Comparison of ENCODE assay signal across 23 cellular contexts in genomic region chr10:97050205-97050745, GRCh38.
"Had no signal": no experiment of that assay in that cellular context is flagged by ENCODE, and none has a peak within 500 bp of the region (broad histone marks: within the 10 kb centered on the region; RNA-seq: fewer than 3 reads in every experiment).

No MANE protein-coding gene starts in this region.

- H3K4me3 ChIP-seq: dorsolateral prefrontal cortex, left lung, mucosa of descending colon, prostate gland, right atrium auricular region, stomach, testis, upper lobe of left lung had no signal

- H3K4me3 Mint-ChIP-seq: activated CD4-positive, alpha-beta T cell treated with anti-CD3 and anti-CD28 coated beads, Interleukin-2, amount 10 ng/mL, durations not matched to agents 24 days and 14 days; activated CD8-positive, alpha-beta T cell treated with anti-CD3 and anti-CD28 coated beads for 36 hours; activated naive CD4-positive, alpha-beta T cell treated with anti-CD3 and anti-CD28 coated beads, Interleukin-2, amount 10 ng/mL, durations not matched to agents 7 days and 5 days; activated naive CD8-positive, alpha-beta T cell treated with anti-CD3 and anti-CD28 coated beads, Interleukin-2, amount 50 U/mL, for 24 hours; activated T-cell treated with anti-CD3 and anti-CD28 coated beads, Interleukin-2, amount 50 U/mL, for 24 hours; brain; naive thymus-derived CD4-positive, alpha-beta T cell had no signal

- H3K36me3 Mint-ChIP-seq: activated naive CD4-positive, alpha-beta T cell treated with anti-CD3 and anti-CD28 coated beads, Interleukin-2, amount 10 ng/mL, durations not matched to agents 7 days and 5 days; naive thymus-derived CD4-positive, alpha-beta T cell had no signal

- H3K4me1 Mint-ChIP-seq: activated naive CD4-positive, alpha-beta T cell treated with anti-CD3 and anti-CD28 coated beads, Interleukin-2, amount 10 ng/mL, durations not matched to agents 7 days and 5 days had no signal

- DNase-seq: activated CD4-positive, alpha-beta T cell treated with anti-CD3 and anti-CD28 coated beads, Interleukin-2, amount 10 ng/mL, durations not matched to agents 24 days and 14 days; activated CD8-positive, alpha-beta T cell treated with anti-CD3 and anti-CD28 coated beads for 36 hours; activated naive CD4-positive, alpha-beta T cell treated with anti-CD3 and anti-CD28 coated beads, Interleukin-2, amount 10 ng/mL, durations not matched to agents 7 days and 5 days; activated naive CD8-positive, alpha-beta T cell treated with anti-CD3 and anti-CD28 coated beads, Interleukin-2, amount 50 U/mL, for 24 hours; activated T-cell treated with anti-CD3 and anti-CD28 coated beads, Interleukin-2, amount 50 U/mL, for 24 hours; anterior cingulate cortex; central memory CD4-positive, alpha-beta T cell; foreskin keratinocyte; left lung; mammary epithelial cell; mucosa of descending colon; naive thymus-derived CD4-positive, alpha-beta T cell; stimulated activated CD4-positive, alpha-beta T cell treated with anti-CD3 and anti-CD28 coated beads, Interleukin-2, amount 100 ng/mL, for 48 hours; stomach; T1000; testis had no signal

- FAIRE-seq: colon, keratinocyte had no signal

- H3K27ac ChIP-seq: dorsolateral prefrontal cortex, foreskin keratinocyte, left lung, prostate gland, right atrium auricular region, stomach, testis, upper lobe of left lung had no signal

- H3K9me3 Mint-ChIP-seq: activated CD4-positive, alpha-beta T cell treated with anti-CD3 and anti-CD28 coated beads, Interleukin-2, amount 10 ng/mL, durations not matched to agents 24 days and 14 days; activated naive CD4-positive, alpha-beta T cell treated with anti-CD3 and anti-CD28 coated beads, Interleukin-2, amount 10 ng/mL, durations not matched to agents 7 days and 5 days; naive thymus-derived CD4-positive, alpha-beta T cell had no signal

- H3K4me1 ChIP-seq: foreskin keratinocyte, left lung, prostate gland, right atrium auricular region, stomach, testis, upper lobe of left lung had no signal

- ATAC-seq: activated naive CD8-positive, alpha-beta T cell treated with anti-CD3 and anti-CD28 coated beads, Interleukin-2, amount 50 U/mL, for 24 hours; foreskin keratinocyte; left lung; mucosa of descending colon; naive thymus-derived CD4-positive, alpha-beta T cell had no signal

- H3K36me3 ChIP-seq: left lung, prostate gland, right atrium auricular region, stomach, upper lobe of left lung had no signal

- H3K9me3 ChIP-seq: left lung, mucosa of descending colon, prostate gland, right atrium auricular region, stomach, testis, upper lobe of left lung had no signal

- H3K27ac Mint-ChIP-seq: activated CD4-positive, alpha-beta T cell treated with anti-CD3 and anti-CD28 coated beads, Interleukin-2, amount 10 ng/mL, durations not matched to agents 24 days and 14 days; activated CD8-positive, alpha-beta T cell treated with anti-CD3 and anti-CD28 coated beads for 36 hours; activated naive CD4-positive, alpha-beta T cell treated with anti-CD3 and anti-CD28 coated beads, Interleukin-2, amount 10 ng/mL, durations not matched to agents 7 days and 5 days; activated naive CD8-positive, alpha-beta T cell treated with anti-CD3 and anti-CD28 coated beads, Interleukin-2, amount 50 U/mL, for 24 hours; activated T-cell treated with anti-CD3 and anti-CD28 coated beads, Interleukin-2, amount 50 U/mL, for 24 hours; naive thymus-derived CD4-positive, alpha-beta T cell had no signal
